In the genomic region with DNA sequence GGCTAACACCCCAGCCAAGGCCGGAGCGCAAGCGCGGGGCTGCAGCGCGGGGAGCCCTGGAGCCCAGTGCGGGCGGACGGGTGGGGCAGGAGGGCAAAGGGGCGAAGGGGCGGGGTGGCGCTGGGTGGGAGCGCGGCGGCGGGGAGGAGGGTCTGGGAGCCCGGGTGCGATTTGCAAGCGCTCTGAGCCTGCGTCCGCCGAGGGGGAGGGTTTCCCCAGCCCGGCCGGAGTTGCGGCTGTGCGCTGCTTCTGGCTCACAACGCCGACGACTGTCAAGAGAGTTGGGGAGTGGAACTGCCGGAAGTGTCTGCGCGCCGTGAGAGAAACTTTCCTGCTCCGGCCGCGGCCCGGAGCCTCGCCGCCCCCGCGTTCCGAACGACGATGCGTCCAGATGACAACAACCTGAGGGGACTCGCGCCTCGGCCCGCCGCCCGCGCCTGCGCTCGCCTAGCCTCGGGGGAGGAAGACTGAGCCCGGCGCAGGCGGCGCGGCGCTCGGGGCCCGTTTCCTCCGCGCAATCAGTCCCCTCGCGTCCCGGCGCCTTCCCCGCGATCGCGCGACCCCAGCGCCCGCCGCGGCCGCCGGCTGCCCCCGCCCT, we compare ENCODE assay signal across 2 cellular contexts.
TF ChIP-seq lines count a peak whose summit lies in the region.

ARHGAP42 (plus strand) TSS at position 257 of the 598 bp plus-strand sequence. CDS start 391 bp downstream, outside the sequence.

TF ChIP-seq in SK-N-SH, 30 proteins besides CTCF, POLR2A, EP300 and RAD21 (continued from another document):
- no peak for TF ChIP-seq EZH2phosphoT487 (IDR thresholded peaks at IDR 0.05; ENCODE audit: borderline replicate concordance, low read depth)
- TF ChIP-seq MXI1 (IDR thresholded peaks at IDR 0.05; ENCODE audit: low read depth, low read length), result no peak
- TF ChIP-seq GATA2 (CRISPR knock-in tag; IDR thresholded peaks at IDR 0.05), result no peak
- TF ChIP-seq RXRA (IDR thresholded peaks at IDR 0.05; ENCODE audit: borderline replicate concordance, low read depth), result no peak
- TF ChIP-seq, protein P1, sequence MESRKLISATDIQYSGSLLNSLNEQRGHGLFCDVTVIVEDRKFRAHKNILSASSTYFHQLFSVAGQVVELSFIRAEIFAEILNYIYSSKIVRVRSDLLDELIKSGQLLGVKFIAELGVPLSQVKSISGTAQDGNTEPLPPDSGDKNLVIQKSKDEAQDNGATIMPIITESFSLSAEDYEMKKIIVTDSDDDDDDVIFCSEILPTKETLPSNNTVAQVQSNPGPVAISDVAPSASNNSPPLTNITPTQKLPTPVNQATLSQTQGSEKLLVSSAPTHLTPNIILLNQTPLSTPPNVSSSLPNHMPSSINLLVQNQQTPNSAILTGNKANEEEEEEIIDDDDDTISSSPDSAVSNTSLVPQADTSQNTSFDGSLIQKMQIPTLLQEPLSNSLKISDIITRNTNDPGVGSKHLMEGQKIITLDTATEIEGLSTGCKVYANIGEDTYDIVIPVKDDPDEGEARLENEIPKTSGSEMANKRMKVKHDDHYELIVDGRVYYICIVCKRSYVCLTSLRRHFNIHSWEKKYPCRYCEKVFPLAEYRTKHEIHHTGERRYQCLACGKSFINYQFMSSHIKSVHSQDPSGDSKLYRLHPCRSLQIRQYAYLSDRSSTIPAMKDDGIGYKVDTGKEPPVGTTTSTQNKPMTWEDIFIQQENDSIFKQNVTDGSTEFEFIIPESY (IDR thresholded peaks at IDR 0.05; ENCODE audit: borderline replicate concordance, low read depth), result no peak
- TF ChIP-seq FOXJ3 (CRISPR knock-in tag; IDR thresholded peaks at IDR 0.05), result no peak
- TF ChIP-seq FOSL2 (IDR thresholded peaks at IDR 0.05; ENCODE audit: borderline replicate concordance, low read depth), result no peak
- TF ChIP-seq JUND (IDR thresholded peaks at IDR 0.05), result no peak
- TF ChIP-seq, protein P2, sequence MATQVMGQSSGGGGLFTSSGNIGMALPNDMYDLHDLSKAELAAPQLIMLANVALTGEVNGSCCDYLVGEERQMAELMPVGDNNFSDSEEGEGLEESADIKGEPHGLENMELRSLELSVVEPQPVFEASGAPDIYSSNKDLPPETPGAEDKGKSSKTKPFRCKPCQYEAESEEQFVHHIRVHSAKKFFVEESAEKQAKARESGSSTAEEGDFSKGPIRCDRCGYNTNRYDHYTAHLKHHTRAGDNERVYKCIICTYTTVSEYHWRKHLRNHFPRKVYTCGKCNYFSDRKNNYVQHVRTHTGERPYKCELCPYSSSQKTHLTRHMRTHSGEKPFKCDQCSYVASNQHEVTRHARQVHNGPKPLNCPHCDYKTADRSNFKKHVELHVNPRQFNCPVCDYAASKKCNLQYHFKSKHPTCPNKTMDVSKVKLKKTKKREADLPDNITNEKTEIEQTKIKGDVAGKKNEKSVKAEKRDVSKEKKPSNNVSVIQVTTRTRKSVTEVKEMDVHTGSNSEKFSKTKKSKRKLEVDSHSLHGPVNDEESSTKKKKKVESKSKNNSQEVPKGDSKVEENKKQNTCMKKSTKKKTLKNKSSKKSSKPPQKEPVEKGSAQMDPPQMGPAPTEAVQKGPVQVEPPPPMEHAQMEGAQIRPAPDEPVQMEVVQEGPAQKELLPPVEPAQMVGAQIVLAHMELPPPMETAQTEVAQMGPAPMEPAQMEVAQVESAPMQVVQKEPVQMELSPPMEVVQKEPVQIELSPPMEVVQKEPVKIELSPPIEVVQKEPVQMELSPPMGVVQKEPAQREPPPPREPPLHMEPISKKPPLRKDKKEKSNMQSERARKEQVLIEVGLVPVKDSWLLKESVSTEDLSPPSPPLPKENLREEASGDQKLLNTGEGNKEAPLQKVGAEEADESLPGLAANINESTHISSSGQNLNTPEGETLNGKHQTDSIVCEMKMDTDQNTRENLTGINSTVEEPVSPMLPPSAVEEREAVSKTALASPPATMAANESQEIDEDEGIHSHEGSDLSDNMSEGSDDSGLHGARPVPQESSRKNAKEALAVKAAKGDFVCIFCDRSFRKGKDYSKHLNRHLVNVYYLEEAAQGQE (IDR thresholded peaks at IDR 0.05; ENCODE audit: low read depth, low read length), result no peak
- TF ChIP-seq POLR2AphosphoS5 (IDR thresholded peaks at IDR 0.05; ENCODE audit: low read depth, low read length), result no peak
- TF ChIP-seq, protein P3, sequence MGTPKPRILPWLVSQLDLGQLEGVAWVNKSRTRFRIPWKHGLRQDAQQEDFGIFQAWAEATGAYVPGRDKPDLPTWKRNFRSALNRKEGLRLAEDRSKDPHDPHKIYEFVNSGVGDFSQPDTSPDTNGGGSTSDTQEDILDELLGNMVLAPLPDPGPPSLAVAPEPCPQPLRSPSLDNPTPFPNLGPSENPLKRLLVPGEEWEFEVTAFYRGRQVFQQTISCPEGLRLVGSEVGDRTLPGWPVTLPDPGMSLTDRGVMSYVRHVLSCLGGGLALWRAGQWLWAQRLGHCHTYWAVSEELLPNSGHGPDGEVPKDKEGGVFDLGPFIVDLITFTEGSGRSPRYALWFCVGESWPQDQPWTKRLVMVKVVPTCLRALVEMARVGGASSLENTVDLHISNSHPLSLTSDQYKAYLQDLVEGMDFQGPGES (IDR thresholded peaks at IDR 0.05; ENCODE audit: low read depth, low read length), result no peak
- no peak for TF ChIP-seq MEF2A (IDR thresholded peaks at IDR 0.05; ENCODE audit: borderline replicate concordance, low read depth)
- no peak for TF ChIP-seq SIN3A (IDR thresholded peaks at IDR 0.05; ENCODE audit: borderline replicate concordance, low read depth, low read length)
- no peak for TF ChIP-seq YY1 (IDR thresholded peaks at IDR 0.05; ENCODE audit: low read depth)

TF ChIP-seq in HepG2, 621 proteins besides CTCF, POLR2A, EP300 and RAD21 (continued from another document and continues in another):
- TF ChIP-seq NFAT5 (CRISPR knock-in tag; IDR thresholded peaks at IDR 0.05) (0 out of 2 replicates have a peak, but pooled peaks have one; percentile 20), JUNB (CRISPR knock-in tag; IDR thresholded peaks at IDR 0.05; ENCODE audit: borderline replicate concordance) (no peak), PBX3 (CRISPR knock-in tag; IDR thresholded peaks at IDR 0.05; ENCODE audit: borderline replicate concordance) (0 out of 2 replicates have a peak, but pooled peaks have one; percentile 54), ZNF282 (IDR thresholded peaks at IDR 0.05; ENCODE audit: partially characterized antibody) (no peak), THAP11 (CRISPR knock-in tag; IDR thresholded peaks at IDR 0.05) (no peak), ZNF468 (CRISPR knock-in tag; IDR thresholded peaks at IDR 0.05) (no peak), TRAFD1 (CRISPR knock-in tag; IDR thresholded peaks at IDR 0.05; ENCODE audit: borderline replicate concordance) (no peak), RCOR2 (CRISPR knock-in tag; IDR thresholded peaks at IDR 0.05) (no peak), ZMYM2 (CRISPR knock-in tag; IDR thresholded peaks at IDR 0.05) (no peak), ZNF660 (CRISPR knock-in tag; IDR thresholded peaks at IDR 0.05; ENCODE audit: borderline replicate concordance, low read depth) (no peak), ZSCAN29 (CRISPR knock-in tag; conservative IDR thresholded peaks at IDR 0.05) (no peak), ZBTB3 (CRISPR knock-in tag; IDR thresholded peaks at IDR 0.05; ENCODE audit: borderline replicate concordance, low read depth) (no peak), ZNF773 (CRISPR knock-in tag; IDR thresholded peaks at IDR 0.05; ENCODE audit: borderline replicate concordance) (no peak; the same call in 1 of the 2 replicates), RFX3 (CRISPR knock-in tag; IDR thresholded peaks at IDR 0.05) (no peak), HNRNPL (IDR thresholded peaks at IDR 0.05; ENCODE audit: low read depth, low read length) (no peak), HOXA7 (CRISPR knock-in tag; IDR thresholded peaks at IDR 0.05) (no peak), PHB2 (IDR thresholded peaks at IDR 0.05; ENCODE audit: partially characterized antibody) (no peak), CENPT (CRISPR knock-in tag; IDR thresholded peaks at IDR 0.05; ENCODE audit: low read depth) (0 out of 2 replicates have a peak, but pooled peaks have one; percentile 28), POLR2G (IDR thresholded peaks at IDR 0.05; ENCODE audit: low read depth, low read length) (peak; percentile 46), ZNF768 (CRISPR knock-in tag; IDR thresholded peaks at IDR 0.05) (no peak), ZNF713 (CRISPR knock-in tag; IDR thresholded peaks at IDR 0.05) (no peak)
- TF ChIP-seq, protein P4, sequence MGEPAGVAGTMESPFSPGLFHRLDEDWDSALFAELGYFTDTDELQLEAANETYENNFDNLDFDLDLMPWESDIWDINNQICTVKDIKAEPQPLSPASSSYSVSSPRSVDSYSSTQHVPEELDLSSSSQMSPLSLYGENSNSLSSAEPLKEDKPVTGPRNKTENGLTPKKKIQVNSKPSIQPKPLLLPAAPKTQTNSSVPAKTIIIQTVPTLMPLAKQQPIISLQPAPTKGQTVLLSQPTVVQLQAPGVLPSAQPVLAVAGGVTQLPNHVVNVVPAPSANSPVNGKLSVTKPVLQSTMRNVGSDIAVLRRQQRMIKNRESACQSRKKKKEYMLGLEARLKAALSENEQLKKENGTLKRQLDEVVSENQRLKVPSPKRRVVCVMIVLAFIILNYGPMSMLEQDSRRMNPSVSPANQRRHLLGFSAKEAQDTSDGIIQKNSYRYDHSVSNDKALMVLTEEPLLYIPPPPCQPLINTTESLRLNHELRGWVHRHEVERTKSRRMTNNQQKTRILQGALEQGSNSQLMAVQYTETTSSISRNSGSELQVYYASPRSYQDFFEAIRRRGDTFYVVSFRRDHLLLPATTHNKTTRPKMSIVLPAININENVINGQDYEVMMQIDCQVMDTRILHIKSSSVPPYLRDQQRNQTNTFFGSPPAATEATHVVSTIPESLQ (CRISPR knock-in tag; conservative IDR thresholded peaks at IDR 0.05), result no peak
- TF ChIP-seq, protein P5, sequence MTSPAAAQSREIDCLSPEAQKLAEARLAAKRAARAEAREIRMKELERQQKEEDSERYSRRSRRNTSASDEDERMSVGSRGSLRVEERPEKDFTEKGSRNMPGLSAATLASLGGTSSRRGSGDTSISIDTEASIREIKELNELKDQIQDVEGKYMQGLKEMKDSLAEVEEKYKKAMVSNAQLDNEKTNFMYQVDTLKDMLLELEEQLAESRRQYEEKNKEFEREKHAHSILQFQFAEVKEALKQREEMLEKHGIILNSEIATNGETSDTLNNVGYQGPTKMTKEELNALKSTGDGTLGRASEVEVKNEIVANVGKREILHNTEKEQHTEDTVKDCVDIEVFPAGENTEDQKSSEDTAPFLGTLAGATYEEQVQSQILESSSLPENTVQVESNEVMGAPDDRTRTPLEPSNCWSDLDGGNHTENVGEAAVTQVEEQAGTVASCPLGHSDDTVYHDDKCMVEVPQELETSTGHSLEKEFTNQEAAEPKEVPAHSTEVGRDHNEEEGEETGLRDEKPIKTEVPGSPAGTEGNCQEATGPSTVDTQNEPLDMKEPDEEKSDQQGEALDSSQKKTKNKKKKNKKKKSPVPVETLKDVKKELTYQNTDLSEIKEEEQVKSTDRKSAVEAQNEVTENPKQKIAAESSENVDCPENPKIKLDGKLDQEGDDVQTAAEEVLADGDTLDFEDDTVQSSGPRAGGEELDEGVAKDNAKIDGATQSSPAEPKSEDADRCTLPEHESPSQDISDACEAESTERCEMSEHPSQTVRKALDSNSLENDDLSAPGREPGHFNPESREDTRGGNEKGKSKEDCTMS (CRISPR knock-in tag; conservative IDR thresholded peaks at IDR 0.05), result no peak
- TF ChIP-seq, protein P6, sequence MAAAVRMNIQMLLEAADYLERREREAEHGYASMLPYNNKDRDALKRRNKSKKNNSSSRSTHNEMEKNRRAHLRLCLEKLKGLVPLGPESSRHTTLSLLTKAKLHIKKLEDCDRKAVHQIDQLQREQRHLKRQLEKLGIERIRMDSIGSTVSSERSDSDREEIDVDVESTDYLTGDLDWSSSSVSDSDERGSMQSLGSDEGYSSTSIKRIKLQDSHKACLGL (CRISPR knock-in tag; IDR thresholded peaks at IDR 0.05), result no peak
